1 cellular context compared by ENCODE assay signal in genomic region chr4:742096-742741, GRCh38.
TF ChIP-seq lines count a peak whose summit lies in the region.

No MANE protein-coding gene starts in this region.

TF ChIP-seq in K562, 482 proteins besides CTCF, POLR2A, EP300 and RAD21:
- TF ChIP-seq MYC (IDR thresholded peaks at IDR 0.05; ENCODE audit: low read depth, low read length): no peak
- TF ChIP-seq MYC (CRISPR knock-in tag; IDR thresholded peaks at IDR 0.05; ENCODE audit: borderline replicate concordance, low read depth): no peak
- TF ChIP-seq LCOR (CRISPR knock-in tag; IDR thresholded peaks at IDR 0.05): no peak
